1 cellular context compared by ENCODE assay signal in the genomic region with DNA sequence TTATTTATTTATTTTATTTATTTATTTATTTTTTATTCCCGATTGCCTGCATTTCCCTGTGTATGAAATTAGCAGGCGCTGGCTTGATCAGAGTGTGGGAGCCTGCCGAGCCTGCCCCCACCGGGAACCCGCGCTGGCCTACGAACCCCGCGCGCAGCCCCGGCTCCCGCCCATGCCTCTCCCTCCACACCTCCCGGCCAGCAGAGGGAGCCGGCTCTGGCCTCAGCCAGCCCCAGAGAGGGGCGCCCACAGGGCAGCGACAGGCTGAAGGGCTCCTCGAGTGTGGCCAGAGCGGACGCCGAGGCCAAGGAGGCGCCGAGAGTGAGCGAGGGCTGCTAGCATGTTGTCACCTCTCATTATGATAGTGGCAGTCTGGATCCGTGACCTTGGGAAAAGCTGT.
TF ChIP-seq lines count a peak whose summit lies in the region.

No MANE protein-coding gene starts in this region.

TF ChIP-seq in K562, 482 proteins besides CTCF, POLR2A, EP300 and RAD21:
- TF ChIP-seq, protein P1, sequence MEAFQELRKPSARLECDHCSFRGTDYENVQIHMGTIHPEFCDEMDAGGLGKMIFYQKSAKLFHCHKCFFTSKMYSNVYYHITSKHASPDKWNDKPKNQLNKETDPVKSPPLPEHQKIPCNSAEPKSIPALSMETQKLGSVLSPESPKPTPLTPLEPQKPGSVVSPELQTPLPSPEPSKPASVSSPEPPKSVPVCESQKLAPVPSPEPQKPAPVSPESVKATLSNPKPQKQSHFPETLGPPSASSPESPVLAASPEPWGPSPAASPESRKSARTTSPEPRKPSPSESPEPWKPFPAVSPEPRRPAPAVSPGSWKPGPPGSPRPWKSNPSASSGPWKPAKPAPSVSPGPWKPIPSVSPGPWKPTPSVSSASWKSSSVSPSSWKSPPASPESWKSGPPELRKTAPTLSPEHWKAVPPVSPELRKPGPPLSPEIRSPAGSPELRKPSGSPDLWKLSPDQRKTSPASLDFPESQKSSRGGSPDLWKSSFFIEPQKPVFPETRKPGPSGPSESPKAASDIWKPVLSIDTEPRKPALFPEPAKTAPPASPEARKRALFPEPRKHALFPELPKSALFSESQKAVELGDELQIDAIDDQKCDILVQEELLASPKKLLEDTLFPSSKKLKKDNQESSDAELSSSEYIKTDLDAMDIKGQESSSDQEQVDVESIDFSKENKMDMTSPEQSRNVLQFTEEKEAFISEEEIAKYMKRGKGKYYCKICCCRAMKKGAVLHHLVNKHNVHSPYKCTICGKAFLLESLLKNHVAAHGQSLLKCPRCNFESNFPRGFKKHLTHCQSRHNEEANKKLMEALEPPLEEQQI (IDR thresholded peaks at IDR 0.05), result peak; percentile 50; the same call in 1 of the 2 replicates
- TF ChIP-seq, protein P2, sequence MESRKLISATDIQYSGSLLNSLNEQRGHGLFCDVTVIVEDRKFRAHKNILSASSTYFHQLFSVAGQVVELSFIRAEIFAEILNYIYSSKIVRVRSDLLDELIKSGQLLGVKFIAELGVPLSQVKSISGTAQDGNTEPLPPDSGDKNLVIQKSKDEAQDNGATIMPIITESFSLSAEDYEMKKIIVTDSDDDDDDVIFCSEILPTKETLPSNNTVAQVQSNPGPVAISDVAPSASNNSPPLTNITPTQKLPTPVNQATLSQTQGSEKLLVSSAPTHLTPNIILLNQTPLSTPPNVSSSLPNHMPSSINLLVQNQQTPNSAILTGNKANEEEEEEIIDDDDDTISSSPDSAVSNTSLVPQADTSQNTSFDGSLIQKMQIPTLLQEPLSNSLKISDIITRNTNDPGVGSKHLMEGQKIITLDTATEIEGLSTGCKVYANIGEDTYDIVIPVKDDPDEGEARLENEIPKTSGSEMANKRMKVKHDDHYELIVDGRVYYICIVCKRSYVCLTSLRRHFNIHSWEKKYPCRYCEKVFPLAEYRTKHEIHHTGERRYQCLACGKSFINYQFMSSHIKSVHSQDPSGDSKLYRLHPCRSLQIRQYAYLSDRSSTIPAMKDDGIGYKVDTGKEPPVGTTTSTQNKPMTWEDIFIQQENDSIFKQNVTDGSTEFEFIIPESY (CRISPR knock-in tag; IDR thresholded peaks at IDR 0.05), result peak; percentile 90
- no peak for TF ChIP-seq HDAC8 (tag; IDR thresholded peaks at IDR 0.05)
- TF ChIP-seq, protein P3, sequence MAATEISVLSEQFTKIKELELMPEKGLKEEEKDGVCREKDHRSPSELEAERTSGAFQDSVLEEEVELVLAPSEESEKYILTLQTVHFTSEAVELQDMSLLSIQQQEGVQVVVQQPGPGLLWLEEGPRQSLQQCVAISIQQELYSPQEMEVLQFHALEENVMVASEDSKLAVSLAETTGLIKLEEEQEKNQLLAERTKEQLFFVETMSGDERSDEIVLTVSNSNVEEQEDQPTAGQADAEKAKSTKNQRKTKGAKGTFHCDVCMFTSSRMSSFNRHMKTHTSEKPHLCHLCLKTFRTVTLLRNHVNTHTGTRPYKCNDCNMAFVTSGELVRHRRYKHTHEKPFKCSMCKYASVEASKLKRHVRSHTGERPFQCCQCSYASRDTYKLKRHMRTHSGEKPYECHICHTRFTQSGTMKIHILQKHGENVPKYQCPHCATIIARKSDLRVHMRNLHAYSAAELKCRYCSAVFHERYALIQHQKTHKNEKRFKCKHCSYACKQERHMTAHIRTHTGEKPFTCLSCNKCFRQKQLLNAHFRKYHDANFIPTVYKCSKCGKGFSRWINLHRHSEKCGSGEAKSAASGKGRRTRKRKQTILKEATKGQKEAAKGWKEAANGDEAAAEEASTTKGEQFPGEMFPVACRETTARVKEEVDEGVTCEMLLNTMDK (IDR thresholded peaks at IDR 0.05; ENCODE audit: borderline replicate concordance, insufficient read depth, low read depth, low read length, poor library complexity, severe bottlenecking), result peak; percentile 36
- TF ChIP-seq NR3C1 (CRISPR knock-in tag; IDR thresholded peaks at IDR 0.05), result no peak
